ENCODE assay signal across 26 cellular contexts in genomic region chr6:155915651-155916050, GRCh38.
DNase-seq lines count a peak whose midpoint lies in the region; ATAC-seq, FAIRE-seq and TF ChIP-seq lines count a peak whose summit lies in the region.
"Had no signal": no experiment of that assay in that cellular context is flagged by ENCODE, and none has a peak within 500 bp of the region (broad histone marks: within the 10 kb centered on the region; RNA-seq: fewer than 3 reads in every experiment).

No MANE protein-coding gene starts in this region.

- POLR2A ChIA-PET in PC-3 (lab: Charles Lee; ENCODE audit: unreplicated experiment) = no interaction called here

- H2AFZ ChIP-seq in PC-3 (ENCODE audit: low read length) = no peak overlapping the region

- no peak overlapping the region for H3K9ac ChIP-seq in PC-3 (ENCODE audit: low read length)
- H3K9ac ChIP-seq: BLaER1 had no signal

- TF ChIP-seq CTCF in PC-3 (conservative IDR thresholded peaks at IDR 0.05; ENCODE audit: low read depth, low read length) = no peak
- no peak for TF ChIP-seq CTCF in fibroblast of the aortic adventitia (IDR thresholded peaks at IDR 0.05; ENCODE audit: insufficient read depth, low read length)
- TF ChIP-seq CTCF in Peyer's patch (IDR thresholded peaks at IDR 0.05) = no peak

- no peak overlapping the region for H3K4me2 ChIP-seq in PC-3 (ENCODE audit: low read length)
- H3K4me2 ChIP-seq: BLaER1 had no signal

- H3K9me3 ChIP-seq in PC-3 (ENCODE audit: low read length) = no peaks in the 10 kb centered on the region
- no peaks in the 10 kb centered on the region for H3K9me3 ChIP-seq in small intestine (ENCODE audit: control insufficient read depth, low read depth)
- no peaks in the 10 kb centered on the region for H3K9me3 ChIP-seq in Peyer's patch
- H3K9me3 ChIP-seq: BE2C, BLaER1 had no signal

- no peaks in the 10 kb centered on the region for H3K27me3 ChIP-seq in PC-3 (ENCODE audit: low read length)
- H3K27me3 ChIP-seq in small intestine (ENCODE audit: control insufficient read depth in 2 of 2, insufficient read depth in 2 of 2, low read length in 2 of 2) = no peaks in the 10 kb centered on the region
- no peaks in the 10 kb centered on the region for H3K27me3 ChIP-seq in Peyer's patch
- H3K27me3 ChIP-seq: BE2C, BLaER1 had no signal

- no peak overlapping the region for H3K4me3 ChIP-seq in PC-3 (ENCODE audit: low read length)
- no peak overlapping the region for H3K4me3 ChIP-seq in fibroblast of the aortic adventitia (ENCODE audit: low read depth, low read length)
- H3K4me3 ChIP-seq in small intestine (ENCODE audit: low read depth in 1 of 2, low read length in 2 of 2) = no peak overlapping the region
- H3K4me3 ChIP-seq in Peyer's patch = no peak overlapping the region
- H3K4me3 ChIP-seq: BLaER1, GM12878 had no signal

- DNase-seq in M059J (ENCODE audit: low read depth) = peak; percentile 4
- DNase-seq in PC-3 = peak; percentile 12
- DNase-seq in fibroblast of the aortic adventitia (ENCODE audit: low read depth) = peak; percentile 7
- DNase-seq in small intestine = no peak
- DNase-seq in NCI-H2081 (lab: John Stamatoyannopoulos, UW) = no peak
- DNase-seq in Peyer's patch = no peak
- no peak for DNase-seq in NCI-H2227 treated with DMSO at 0.1 percent for 48 hours (lab: John Stamatoyannopoulos, UW)
- DNase-seq: 8988T; ACHN; BE2C; C1 segment of cervical spinal cord; CD4-positive, alpha-beta memory T cell; CD4-positive, CD25-positive, alpha-beta regulatory T cell; CD8-positive, alpha-beta memory T cell; COR-L47; DMS 273 treated with DMSO at 0.1 percent for 48 hours; DMS153; DMS53; DMS79; DND-41; EL; GDM1 had no signal

- no peak overlapping the region for H3K27ac ChIP-seq in PC-3 (ENCODE audit: low read length)
- H3K27ac ChIP-seq in small intestine (ENCODE audit: low read depth in 1 of 2, low read length in 1 of 2) = no peak overlapping the region
- H3K27ac ChIP-seq in Peyer's patch = no peak overlapping the region
- H3K27ac ChIP-seq: BLaER1 had no signal

- no peaks in the 10 kb centered on the region for H3K9me2 ChIP-seq in PC-3 (replicated peaks; ENCODE audit: low read length)

- no peaks in the 10 kb centered on the region for H3K36me3 ChIP-seq in PC-3 (ENCODE audit: low read depth, low read length)
- H3K36me3 ChIP-seq in small intestine (ENCODE audit: control insufficient read depth in 2 of 2, insufficient read depth in 2 of 2, low read length in 2 of 2) = no peaks in the 10 kb centered on the region
- no peaks in the 10 kb centered on the region for H3K36me3 ChIP-seq in Peyer's patch
- H3K36me3 ChIP-seq: BE2C, BLaER1 had no signal

- no peaks in the 10 kb centered on the region for H3K79me2 ChIP-seq in PC-3 (ENCODE audit: low read length)

- TF ChIP-seq POLR2A in Peyer's patch (IDR thresholded peaks at IDR 0.05) = no peak

- no TSS peak for BruUV-seq in PC-3 (replicated peaks; lab: Mats Ljungman, UMichigan)

- H3K4me1 ChIP-seq in PC-3 (ENCODE audit: insufficient read depth, low read length) = no peaks in the 10 kb centered on the region
- no peaks in the 10 kb centered on the region for H3K4me1 ChIP-seq in small intestine (ENCODE audit: control insufficient read depth in 2 of 2, insufficient read depth in 1 of 2, low read depth in 1 of 2, low read length in 1 of 2)
- H3K4me1 ChIP-seq in Peyer's patch = no peaks in the 10 kb centered on the region
- H3K4me1 ChIP-seq: BE2C, BLaER1 had no signal

- H3F3A ChIP-seq in PC-3 (ENCODE audit: low read length, unreplicated experiment) = no peaks in the 10 kb centered on the region

- peak; percentile 31; the same call in 1 of the 2 replicates for ATAC-seq in PC-3
- ATAC-seq: GM12878 had no signal

- FAIRE-seq in small intestine (lab: Jason Lieb, UNC) = peak; percentile 64
- FAIRE-seq: A204.1, GM12878, GM19239 had no signal

- 52 to 83% (median 52%) methylated on average over 1 of the region's 1 CpG for WGBS in small intestine, 3 donors

- H4K20me1 ChIP-seq in PC-3 (ENCODE audit: low read length) = no peaks in the 10 kb centered on the region
- H4K20me1 ChIP-seq: BLaER1 had no signal

- intact Hi-C loops in PC-3 (cut with micrococcal nuclease) = no loop called here

- CTCF ChIA-PET in PC-3 (lab: Charles Lee) = no interaction called here

Comparison
In these comparisons a context has a peak if more than half of its experiments do, and no peak if none do; other contexts are left out.
1. DNase-seq: peak in M059J (single experiment), PC-3 (single experiment) and fibroblast of the aortic adventitia (single experiment); none in small intestine (single experiment), NCI-H2081 (0 of 2), Peyer's patch (0 of 3) and NCI-H2227 treated with DMSO at 0.1 percent for 48 hours (single experiment).